19 cellular contexts compared by ENCODE assay signal in genomic region chr11:16111690-16112089, GRCh38.
DNase-seq lines count a peak whose midpoint lies in the region; ATAC-seq and TF ChIP-seq lines count a peak whose summit lies in the region.
"Had no signal": no experiment of that assay in that cellular context is flagged by ENCODE, and none has a peak within 500 bp of the region (broad histone marks: within the 10 kb centered on the region; RNA-seq: fewer than 3 reads in every experiment).

No MANE protein-coding gene starts in this region.

- no peak overlapping the region for H2BK5ac ChIP-seq in IMR-90 (ENCODE audit: low read depth, low read length, poor library complexity, severe bottlenecking)

- peaks cover 5% of the 10 kb centered on the region; the same call in 1 of the 2 replicates for H3K4me1 ChIP-seq in IMR-90 (ENCODE audit: control insufficient read depth, insufficient read depth, low read length)
- peaks cover 29% of the 10 kb centered on the region for H3K4me1 ChIP-seq in adipocyte (ENCODE audit: control insufficient read depth, insufficient read depth, low read length)
- no peaks in the 10 kb centered on the region for H3K4me1 ChIP-seq in prostate gland (replicated peaks)
- H3K4me1 ChIP-seq: transverse colon had no signal

- no peaks in the 10 kb centered on the region for H4K20me1 ChIP-seq in IMR-90 (ENCODE audit: insufficient read depth, low read length)

- dilution Hi-C loops in IMR-90 (cut with HindIII; ENCODE audit: low sequenced_read_pairs, unreplicated experiment) = no loop called here

- H3K9me1 ChIP-seq in IMR-90 (ENCODE audit: insufficient read depth, low read length) = no peaks in the 10 kb centered on the region

- no peak overlapping the region for H2BK15ac ChIP-seq in IMR-90 (ENCODE audit: low read depth, low read length)

- H3K36me3 ChIP-seq in IMR-90 (ENCODE audit: control insufficient read depth, insufficient read depth, low read length) (peaks cover 1% of the 10 kb centered on the region; the same call in 1 of the 2 replicates), adipocyte (ENCODE audit: control insufficient read depth, insufficient read depth, low read length, severe bottlenecking) (no peaks in the 10 kb centered on the region), prostate gland (no peaks in the 10 kb centered on the region)
- H3K36me3 ChIP-seq: transverse colon had no signal

- no peak for TF ChIP-seq RAD21 in IMR-90 (IDR thresholded peaks at IDR 0.05; ENCODE audit: low read length)

- H2AK9ac ChIP-seq in IMR-90 (replicated peaks; ENCODE audit: low read depth, low read length, poor library complexity) = no peak overlapping the region

- ATAC-seq in IMR-90 (ENCODE audit: low read depth) = no peak
- ATAC-seq in stimulated activated memory B cell treated with anti-CD40 and anti-IgM and Interleukin-4, amounts not matched to agents 10 μg/mL and 1 μg/mL and 100 μg/mL, for 72 hours = no peak
- ATAC-seq: stimulated activated naive B cell treated with anti-CD40 and anti-IgM and Interleukin-4, amounts not matched to agents 10 μg/mL and 1 μg/mL and 100 μg/mL, for 72 hours had no signal

- H3K4me1 Mint-ChIP-seq in progenitor cell of endocrine pancreas (ENCODE audit: low read depth) = peaks cover 51% of the 10 kb centered on the region
- H3K4me1 Mint-ChIP-seq in stimulated activated memory B cell treated with anti-CD40 and anti-IgM and Interleukin-4, amounts not matched to agents 10 μg/mL and 1 μg/mL and 100 μg/mL, for 72 hours = no peaks in the 10 kb centered on the region
- H3K4me1 Mint-ChIP-seq: activated naive CD4-positive, alpha-beta T cell treated with anti-CD3 and anti-CD28 coated beads, Interleukin-2, amount 10 ng/mL, durations not matched to agents 7 days and 5 days; stimulated activated naive B cell treated with anti-CD40 and anti-IgM and Interleukin-4, amounts not matched to agents 10 μg/mL and 1 μg/mL and 100 μg/mL, for 72 hours had no signal

- H3K9me3 ChIP-seq in IMR-90 (ENCODE audit: control insufficient read depth, insufficient read depth, low read length) (no peaks in the 10 kb centered on the region), adipocyte (ENCODE audit: control insufficient read depth, low read length) (peaks cover 2% of the 10 kb centered on the region), prostate gland (no peaks in the 10 kb centered on the region)
- H3K9me3 ChIP-seq: transverse colon had no signal

- H3K9ac ChIP-seq in IMR-90 (ENCODE audit: low read depth, low read length) (no peak overlapping the region), adipocyte (ENCODE audit: low read length) (no peak overlapping the region)

- H3K4me3 Mint-ChIP-seq in progenitor cell of endocrine pancreas (ENCODE audit: low read depth) = peak overlapping the region; percentile 52
- no peak overlapping the region for H3K4me3 Mint-ChIP-seq in stimulated activated memory B cell treated with anti-CD40 and anti-IgM and Interleukin-4, amounts not matched to agents 10 μg/mL and 1 μg/mL and 100 μg/mL, for 72 hours
- H3K4me3 Mint-ChIP-seq: activated naive CD4-positive, alpha-beta T cell treated with anti-CD3 and anti-CD28 coated beads, Interleukin-2, amount 10 ng/mL, durations not matched to agents 7 days and 5 days; stimulated activated naive B cell treated with anti-CD40 and anti-IgM and Interleukin-4, amounts not matched to agents 10 μg/mL and 1 μg/mL and 100 μg/mL, for 72 hours had no signal

- CTCF ChIA-PET in IMR-90 (lab: Yijun Ruan, JAX) = interaction anchor here (1.1 kb wide), 1 partner anchor 69 kb away, joined by 5 read pairs; no protein-coding TSS in a partner anchor

- TF ChIP-seq CTCF in IMR-90 (conservative IDR thresholded peaks at IDR 0.05; ENCODE audit: low read depth, low read length) = no peak
- no peak for TF ChIP-seq CTCF in progenitor cell of endocrine pancreas (IDR thresholded peaks at IDR 0.05; ENCODE audit: unreplicated experiment)
- TF ChIP-seq CTCF in prostate gland (IDR thresholded peaks at IDR 0.05) = no peak

- H3K79me1 ChIP-seq in IMR-90 (ENCODE audit: low read depth in 1 of 2, low read length in 2 of 2) = no peaks in the 10 kb centered on the region

- no TSS peak for BruUV-seq in IMR-90 (replicated peaks; lab: Mats Ljungman, UMichigan)

- H4K8ac ChIP-seq in IMR-90 (ENCODE audit: low read depth in 2 of 2, low read length in 2 of 2) = peak overlapping the region in 1 of 2 experiments; percentile 35; a peak in 1 of 4 replicates

- in situ Hi-C loops in IMR-90 (cut with MboI; ENCODE audit: low sequenced_read_pairs) = no loop called here

- WGBS in IMR-90 (ENCODE audit: extremely low coverage in 2 of 2, insufficient read length in 1 of 2), 2 experiments = no CpG with 5 or more reads among the region's 2 CpGs
- 84% methylated on average over 2 of the region's 2 CpGs for WGBS in prostate gland

- peaks cover 2% of the 10 kb centered on the region for H3K36me3 Mint-ChIP-seq in progenitor cell of endocrine pancreas (ENCODE audit: insufficient read depth)
- no peaks in the 10 kb centered on the region for H3K36me3 Mint-ChIP-seq in stimulated activated memory B cell treated with anti-CD40 and anti-IgM and Interleukin-4, amounts not matched to agents 10 μg/mL and 1 μg/mL and 100 μg/mL, for 72 hours
- H3K36me3 Mint-ChIP-seq: activated naive CD4-positive, alpha-beta T cell treated with anti-CD3 and anti-CD28 coated beads, Interleukin-2, amount 10 ng/mL, durations not matched to agents 7 days and 5 days; stimulated activated naive B cell treated with anti-CD40 and anti-IgM and Interleukin-4, amounts not matched to agents 10 μg/mL and 1 μg/mL and 100 μg/mL, for 72 hours had no signal

- no peak overlapping the region for H2AFZ ChIP-seq in IMR-90 (replicated peaks; ENCODE audit: low read length, poor library complexity)
- H2AFZ ChIP-seq: PC-9 had no signal

- peaks cover 4% of the 10 kb centered on the region for H3K9me3 Mint-ChIP-seq in progenitor cell of endocrine pancreas (ENCODE audit: low read depth)
- H3K9me3 Mint-ChIP-seq in stimulated activated memory B cell treated with anti-CD40 and anti-IgM and Interleukin-4, amounts not matched to agents 10 μg/mL and 1 μg/mL and 100 μg/mL, for 72 hours = no peaks in the 10 kb centered on the region
- H3K9me3 Mint-ChIP-seq: stimulated activated naive B cell treated with anti-CD40 and anti-IgM and Interleukin-4, amounts not matched to agents 10 μg/mL and 1 μg/mL and 100 μg/mL, for 72 hours had no signal

- no peak for DNase-seq in IMR-90
- no peak for DNase-seq in adipocyte (ENCODE audit: low read depth)
- peak; percentile 63 for DNase-seq in islet precursor cell
- no peak for DNase-seq in progenitor cell of endocrine pancreas (ENCODE audit: low spot score, unreplicated experiment)
- DNase-seq in prostate gland (ENCODE audit: low spot score) = no peak
- no peak for DNase-seq in NOMO-1 treated with DMSO at 0.1 percent for 48 hours (lab: John Stamatoyannopoulos, UW; ENCODE audit: unreplicated experiment)
- DNase-seq in GM19238 (ENCODE audit: insufficient read length, low spot score) = no peak
- DNase-seq: activated CD4-positive, alpha-beta T cell treated with anti-CD3 and anti-CD28 coated beads for 48 hours; activated naive CD4-positive, alpha-beta T cell treated with anti-CD3 and anti-CD28 coated beads, Interleukin-2, amount 10 ng/mL, durations not matched to agents 7 days and 5 days; AML-193; GOT3; NCI-H2081 treated with DMSO at 0.1 percent for 48 hours; NCI-H69; PC-9; stimulated activated naive B cell treated with anti-CD40 and anti-IgM and Interleukin-4, amounts not matched to agents 10 μg/mL and 1 μg/mL and 100 μg/mL, for 72 hours; transverse colon had no signal

- intact Hi-C loops in IMR-90 (cut with micrococcal nuclease) (no loop called here), prostate gland (cut with DNase I) (no loop called here)

- peak overlapping the region; percentile 91 for H3K27ac Mint-ChIP-seq in progenitor cell of endocrine pancreas
- no peak overlapping the region for H3K27ac Mint-ChIP-seq in stimulated activated memory B cell treated with anti-CD40 and anti-IgM and Interleukin-4, amounts not matched to agents 10 μg/mL and 1 μg/mL and 100 μg/mL, for 72 hours
- H3K27ac Mint-ChIP-seq: activated naive CD4-positive, alpha-beta T cell treated with anti-CD3 and anti-CD28 coated beads, Interleukin-2, amount 10 ng/mL, durations not matched to agents 7 days and 5 days; stimulated activated naive B cell treated with anti-CD40 and anti-IgM and Interleukin-4, amounts not matched to agents 10 μg/mL and 1 μg/mL and 100 μg/mL, for 72 hours had no signal

- no peak overlapping the region for H3K27ac ChIP-seq in IMR-90 (ENCODE audit: insufficient read depth, low read length)
- no peak overlapping the region for H3K27ac ChIP-seq in prostate gland
- H3K27ac ChIP-seq: coronary artery, epithelial cell of prostate, PC-9, transverse colon had no signal

- peak overlapping the region; percentile 12; the same call in 1 of the 2 replicates for H3K14ac ChIP-seq in IMR-90 (replicated peaks; ENCODE audit: low read depth, low read length)

- H3K27me3 ChIP-seq in IMR-90 (ENCODE audit: control insufficient read depth, insufficient read depth, low read length) (no peaks in the 10 kb centered on the region), adipocyte (replicated peaks; ENCODE audit: control insufficient read depth, insufficient read depth, low read length) (no peaks in the 10 kb centered on the region), prostate gland (replicated peaks; ENCODE audit: insufficient read depth) (no peaks in the 10 kb centered on the region)
- H3K27me3 ChIP-seq: transverse colon had no signal

- TF ChIP-seq POLR2A in IMR-90 (IDR thresholded peaks at IDR 0.05; ENCODE audit: low read depth, low read length) (no peak), prostate gland (IDR thresholded peaks at IDR 0.05) (no peak)

- H3K18ac ChIP-seq in IMR-90 (ENCODE audit: low read depth, low read length) = 0 out of 2 replicates have a peak overlapping the region, but pooled peaks have one; percentile 16

- H3K4me3 ChIP-seq in IMR-90 (ENCODE audit: insufficient read depth, low read depth, low read length) (no peak overlapping the region), adipocyte (ENCODE audit: low read length) (peak overlapping the region; percentile 1), prostate gland (no peak overlapping the region)
- H3K4me3 ChIP-seq: coronary artery, PC-9, transverse colon had no signal

- H4K5ac ChIP-seq in IMR-90 (ENCODE audit: low read depth, low read length) = peak overlapping the region; percentile 20

- no peak overlapping the region for H2BK20ac ChIP-seq in IMR-90 (ENCODE audit: low read depth, low read length)

- H2BK120ac ChIP-seq in IMR-90 (ENCODE audit: low read depth, low read length) = no peak overlapping the region; the same call in 1 of the 2 replicates

- H3K4me2 ChIP-seq in IMR-90 (ENCODE audit: low read depth, low read length) = no peak overlapping the region
- H3K4me2 ChIP-seq: PC-9 had no signal

- H2AK5ac ChIP-seq in IMR-90 (ENCODE audit: low read depth, low read length) = no peak overlapping the region; the same call in 1 of the 2 replicates

- 0 out of 2 replicates have a peak overlapping the region, but pooled peaks have one; percentile 17 for H4K91ac ChIP-seq in IMR-90 (ENCODE audit: insufficient read depth, low read depth, low read length)

- POLR2A ChIA-PET in IMR-90 (lab: Charles Lee; ENCODE audit: unreplicated experiment) = interaction anchor here (0.6 kb wide), 1 partner anchor 377 kb away, joined by 3 read pairs; no protein-coding TSS in a partner anchor

- 0 out of 2 replicates have a peak overlapping the region, but pooled peaks have one; percentile 3 for H3K4ac ChIP-seq in IMR-90 (ENCODE audit: low read depth, low read length)

- H3K27me3 Mint-ChIP-seq in progenitor cell of endocrine pancreas = no peaks in the 10 kb centered on the region
- no peaks in the 10 kb centered on the region for H3K27me3 Mint-ChIP-seq in stimulated activated memory B cell treated with anti-CD40 and anti-IgM and Interleukin-4, amounts not matched to agents 10 μg/mL and 1 μg/mL and 100 μg/mL, for 72 hours
- H3K27me3 Mint-ChIP-seq: activated naive CD4-positive, alpha-beta T cell treated with anti-CD3 and anti-CD28 coated beads, Interleukin-2, amount 10 ng/mL, durations not matched to agents 7 days and 5 days; stimulated activated naive B cell treated with anti-CD40 and anti-IgM and Interleukin-4, amounts not matched to agents 10 μg/mL and 1 μg/mL and 100 μg/mL, for 72 hours had no signal

- no peak overlapping the region for H3K23ac ChIP-seq in IMR-90 (ENCODE audit: low read depth, low read length)

- H3K56ac ChIP-seq in IMR-90 (ENCODE audit: extremely low read depth, insufficient read depth, low read length) = no peak overlapping the region
